ENCODE assay signal across 1 cellular context in the genomic region with DNA sequence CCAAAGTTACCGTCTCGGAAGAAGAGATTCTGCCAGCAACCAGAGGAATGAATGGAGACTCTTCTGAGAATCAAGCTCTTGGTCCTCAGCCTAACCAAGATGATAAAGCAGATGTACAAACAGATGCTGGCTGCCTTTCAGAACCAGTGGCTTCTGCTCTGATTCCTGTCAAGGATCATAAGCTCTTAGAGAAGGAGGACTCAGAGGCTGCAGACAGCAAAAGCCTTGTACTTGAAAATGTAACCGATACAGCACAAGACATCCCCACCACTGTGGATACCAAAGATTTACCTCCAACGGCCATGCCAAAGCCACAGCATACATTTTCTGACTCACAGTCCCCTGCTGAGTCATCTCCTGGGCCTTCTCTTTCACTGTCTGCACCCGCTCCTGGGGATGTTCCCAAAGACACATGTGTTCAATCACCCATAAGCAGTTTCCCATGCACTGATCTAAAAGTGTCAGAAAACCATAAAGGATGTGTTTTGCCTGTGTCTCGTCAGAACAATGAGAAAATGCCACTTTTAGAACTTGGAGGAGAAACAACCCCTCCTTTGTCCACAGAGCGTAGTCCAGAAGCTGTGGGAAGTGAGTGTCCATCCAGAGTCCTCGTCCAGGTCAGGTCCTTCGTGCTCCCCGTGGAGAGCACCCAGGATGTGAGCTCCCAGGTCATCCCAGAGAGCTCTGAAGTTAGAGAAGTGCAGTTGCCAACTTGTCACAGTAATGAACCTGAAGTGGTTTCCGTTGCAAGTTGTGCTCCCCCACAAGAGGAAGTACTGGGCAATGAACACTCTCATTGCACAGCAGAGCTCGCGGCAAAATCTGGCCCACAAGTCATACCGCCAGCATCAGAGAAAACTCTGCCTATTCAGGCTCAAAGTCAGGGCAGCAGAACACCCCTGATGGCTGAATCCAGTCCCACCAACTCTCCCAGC.
TF ChIP-seq lines count a peak whose summit lies in the region.

No MANE protein-coding gene starts in this region.

TF ChIP-seq in SK-N-SH, 30 proteins besides CTCF, POLR2A, EP300 and RAD21 (continued from another document):
- TF ChIP-seq, protein P1, sequence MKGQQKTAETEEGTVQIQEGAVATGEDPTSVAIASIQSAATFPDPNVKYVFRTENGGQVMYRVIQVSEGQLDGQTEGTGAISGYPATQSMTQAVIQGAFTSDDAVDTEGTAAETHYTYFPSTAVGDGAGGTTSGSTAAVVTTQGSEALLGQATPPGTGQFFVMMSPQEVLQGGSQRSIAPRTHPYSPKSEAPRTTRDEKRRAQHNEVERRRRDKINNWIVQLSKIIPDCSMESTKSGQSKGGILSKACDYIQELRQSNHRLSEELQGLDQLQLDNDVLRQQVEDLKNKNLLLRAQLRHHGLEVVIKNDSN (IDR thresholded peaks at IDR 0.05; ENCODE audit: borderline replicate concordance, low read depth) = peak; percentile 32; the same call in 1 of the 2 replicates
- TF ChIP-seq, protein P2, sequence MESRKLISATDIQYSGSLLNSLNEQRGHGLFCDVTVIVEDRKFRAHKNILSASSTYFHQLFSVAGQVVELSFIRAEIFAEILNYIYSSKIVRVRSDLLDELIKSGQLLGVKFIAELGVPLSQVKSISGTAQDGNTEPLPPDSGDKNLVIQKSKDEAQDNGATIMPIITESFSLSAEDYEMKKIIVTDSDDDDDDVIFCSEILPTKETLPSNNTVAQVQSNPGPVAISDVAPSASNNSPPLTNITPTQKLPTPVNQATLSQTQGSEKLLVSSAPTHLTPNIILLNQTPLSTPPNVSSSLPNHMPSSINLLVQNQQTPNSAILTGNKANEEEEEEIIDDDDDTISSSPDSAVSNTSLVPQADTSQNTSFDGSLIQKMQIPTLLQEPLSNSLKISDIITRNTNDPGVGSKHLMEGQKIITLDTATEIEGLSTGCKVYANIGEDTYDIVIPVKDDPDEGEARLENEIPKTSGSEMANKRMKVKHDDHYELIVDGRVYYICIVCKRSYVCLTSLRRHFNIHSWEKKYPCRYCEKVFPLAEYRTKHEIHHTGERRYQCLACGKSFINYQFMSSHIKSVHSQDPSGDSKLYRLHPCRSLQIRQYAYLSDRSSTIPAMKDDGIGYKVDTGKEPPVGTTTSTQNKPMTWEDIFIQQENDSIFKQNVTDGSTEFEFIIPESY (IDR thresholded peaks at IDR 0.05; ENCODE audit: borderline replicate concordance, low read depth) = peak; percentile 90
- TF ChIP-seq RFX5 (IDR thresholded peaks at IDR 0.05; ENCODE audit: low read length) (no peak), TEAD4 (IDR thresholded peaks at IDR 0.05; ENCODE audit: borderline replicate concordance, insufficient read depth) (peak; percentile 93), GABPA (IDR thresholded peaks at IDR 0.05; ENCODE audit: low read depth) (0 out of 2 replicates have a peak, but pooled peaks have one; percentile 3)
TF ChIP-seq in SK-N-SH: peak in this region for 16.
